13 cellular contexts compared by ENCODE assay signal in the genomic region with DNA sequence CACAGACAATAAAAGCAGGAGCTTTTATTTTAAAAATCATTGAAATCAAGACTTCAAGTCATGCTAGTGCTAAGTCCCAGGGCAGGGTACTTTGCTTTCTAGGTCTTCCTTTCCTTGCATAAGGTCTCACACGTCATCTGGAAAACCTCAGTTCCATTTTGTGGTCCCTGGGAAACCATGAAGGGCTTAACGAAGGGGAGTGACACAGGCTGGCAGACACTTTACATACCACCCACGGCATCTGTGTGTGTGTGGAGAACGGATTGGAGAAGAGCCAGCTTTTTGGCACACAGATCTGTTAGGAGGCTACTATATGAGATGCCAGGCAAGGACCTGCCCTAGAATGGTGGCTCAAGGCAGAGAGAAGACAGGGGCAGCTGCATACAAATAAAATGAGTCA.
"Had no signal": no experiment of that assay in that cellular context is flagged by ENCODE, and none has a peak within 500 bp of the region (broad histone marks: within the 10 kb centered on the region; RNA-seq: fewer than 3 reads in every experiment).

No MANE protein-coding gene starts in this region.

- DNase-seq: activated CD4-positive, alpha-beta T cell treated with anti-CD3 and anti-CD28 coated beads, Interleukin-2, amount 50 U/mL, for 1 hour; activated CD4-positive, CD25-positive, alpha-beta regulatory T cell; activated CD8-positive, alpha-beta memory T cell treated with anti-CD3 and anti-CD28 coated beads for 24 hours; activated naive CD8-positive, alpha-beta T cell treated with anti-CD3 and anti-CD28 coated beads for 36 hours; aorta; erythroblast; left colon; lower lobe of right lung; stimulated activated CD4-positive, alpha-beta T cell treated with anti-CD3 and anti-CD28 coated beads, Interleukin-12 subunit alpha, Interleukin-12 subunit beta, amount 100 ng/mL, for 4 hours; stimulated activated CD4-positive, alpha-beta T cell treated with anti-CD3 and anti-CD28 coated beads, Interleukin-2, amount 100 ng/mL, for 24 hours had no signal

- H2AFZ ChIP-seq: parathyroid adenoma had no signal

- ATAC-seq: left colon, lower lobe of right lung had no signal

- H3K4me1 ChIP-seq: lower lobe of right lung, parathyroid adenoma had no signal

- H3K36me3 ChIP-seq: lower lobe of right lung had no signal

- H3K4me3 ChIP-seq: dorsolateral prefrontal cortex, lower lobe of right lung had no signal

- H3K27me3 ChIP-seq: dorsolateral prefrontal cortex had no signal

- FAIRE-seq: islet of Langerhans had no signal

- H3K9ac ChIP-seq: parathyroid adenoma had no signal

- H3K27ac ChIP-seq: lower lobe of right lung, parathyroid adenoma had no signal

- H3K9me3 ChIP-seq: lower lobe of right lung had no signal
